In the genomic region with DNA sequence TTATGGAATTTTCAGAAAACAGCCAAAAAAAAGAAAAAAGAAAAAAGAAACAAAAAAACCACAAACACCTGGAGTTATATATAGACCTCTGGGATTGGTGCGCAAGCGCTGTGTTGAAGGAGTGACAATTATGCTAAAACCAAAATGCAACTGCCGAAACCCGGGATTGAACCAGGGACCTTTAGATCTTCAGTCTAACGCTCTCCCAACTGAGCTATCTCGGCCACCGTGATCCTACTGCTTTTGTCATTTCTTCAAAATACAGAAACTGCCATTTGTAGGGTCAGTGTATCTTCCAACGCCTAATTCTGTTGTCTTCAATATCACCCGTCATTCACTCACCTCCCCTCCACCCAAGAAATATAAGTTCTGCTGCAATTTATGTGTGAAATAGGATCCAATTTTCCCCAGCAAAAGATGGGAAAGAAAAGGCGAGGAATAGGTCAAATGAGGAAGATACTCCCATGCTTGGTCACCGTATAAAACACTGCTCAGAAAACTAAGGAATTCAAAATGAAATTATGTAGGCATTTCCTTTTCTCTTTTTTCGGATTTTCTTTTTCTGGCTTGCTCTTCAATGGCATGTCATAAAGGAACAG, we compare ENCODE assay signal across 1 cellular context.
TF ChIP-seq lines count a peak whose summit lies in the region.

No MANE protein-coding gene starts in this region.

TF ChIP-seq in K562, 482 proteins besides CTCF, POLR2A, EP300 and RAD21 (continued from another document and continues in another):
- TF ChIP-seq, protein P1, sequence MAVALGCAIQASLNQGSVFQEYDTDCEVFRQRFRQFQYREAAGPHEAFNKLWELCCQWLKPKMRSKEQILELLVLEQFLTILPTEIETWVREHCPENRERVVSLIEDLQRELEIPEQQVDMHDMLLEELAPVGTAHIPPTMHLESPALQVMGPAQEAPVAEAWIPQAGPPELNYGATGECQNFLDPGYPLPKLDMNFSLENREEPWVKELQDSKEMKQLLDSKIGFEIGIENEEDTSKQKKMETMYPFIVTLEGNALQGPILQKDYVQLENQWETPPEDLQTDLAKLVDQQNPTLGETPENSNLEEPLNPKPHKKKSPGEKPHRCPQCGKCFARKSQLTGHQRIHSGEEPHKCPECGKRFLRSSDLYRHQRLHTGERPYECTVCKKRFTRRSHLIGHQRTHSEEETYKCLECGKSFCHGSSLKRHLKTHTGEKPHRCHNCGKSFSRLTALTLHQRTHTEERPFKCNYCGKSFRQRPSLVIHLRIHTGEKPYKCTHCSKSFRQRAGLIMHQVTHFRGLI (CRISPR knock-in tag; IDR thresholded peaks at IDR 0.05), result no peak
- peak; percentile 99 for TF ChIP-seq TBP (optimal IDR thresholded peaks at IDR 0.05; ENCODE audit: low read depth, low read length)
- no peak for TF ChIP-seq ETV5 (CRISPR knock-in tag; IDR thresholded peaks at IDR 0.05; ENCODE audit: low read depth)
- no peak for TF ChIP-seq ELF2 (CRISPR knock-in tag; IDR thresholded peaks at IDR 0.05)
- TF ChIP-seq, protein P2, sequence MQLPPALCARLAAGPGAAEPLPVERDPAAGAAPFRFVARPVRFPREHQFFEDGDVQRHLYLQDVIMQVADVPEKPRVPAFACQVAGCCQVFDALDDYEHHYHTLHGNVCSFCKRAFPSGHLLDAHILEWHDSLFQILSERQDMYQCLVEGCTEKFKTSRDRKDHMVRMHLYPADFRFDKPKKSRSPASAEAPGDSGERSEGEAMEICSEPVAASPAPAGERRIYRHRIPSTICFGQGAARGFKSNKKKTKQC (CRISPR knock-in tag; IDR thresholded peaks at IDR 0.05), result no peak
- TF ChIP-seq FUS (optimal IDR thresholded peaks at IDR 0.05; ENCODE audit: low read depth, low read length), result no peak
- no peak for TF ChIP-seq ZBTB1 (CRISPR knock-in tag; IDR thresholded peaks at IDR 0.05; ENCODE audit: borderline replicate concordance, low read depth)
- TF ChIP-seq SMAD3 (CRISPR knock-in tag; conservative IDR thresholded peaks at IDR 0.05), result no peak
- TF ChIP-seq ZSCAN29 (IDR thresholded peaks at IDR 0.05), result peak; percentile 73
- TF ChIP-seq, protein P3, sequence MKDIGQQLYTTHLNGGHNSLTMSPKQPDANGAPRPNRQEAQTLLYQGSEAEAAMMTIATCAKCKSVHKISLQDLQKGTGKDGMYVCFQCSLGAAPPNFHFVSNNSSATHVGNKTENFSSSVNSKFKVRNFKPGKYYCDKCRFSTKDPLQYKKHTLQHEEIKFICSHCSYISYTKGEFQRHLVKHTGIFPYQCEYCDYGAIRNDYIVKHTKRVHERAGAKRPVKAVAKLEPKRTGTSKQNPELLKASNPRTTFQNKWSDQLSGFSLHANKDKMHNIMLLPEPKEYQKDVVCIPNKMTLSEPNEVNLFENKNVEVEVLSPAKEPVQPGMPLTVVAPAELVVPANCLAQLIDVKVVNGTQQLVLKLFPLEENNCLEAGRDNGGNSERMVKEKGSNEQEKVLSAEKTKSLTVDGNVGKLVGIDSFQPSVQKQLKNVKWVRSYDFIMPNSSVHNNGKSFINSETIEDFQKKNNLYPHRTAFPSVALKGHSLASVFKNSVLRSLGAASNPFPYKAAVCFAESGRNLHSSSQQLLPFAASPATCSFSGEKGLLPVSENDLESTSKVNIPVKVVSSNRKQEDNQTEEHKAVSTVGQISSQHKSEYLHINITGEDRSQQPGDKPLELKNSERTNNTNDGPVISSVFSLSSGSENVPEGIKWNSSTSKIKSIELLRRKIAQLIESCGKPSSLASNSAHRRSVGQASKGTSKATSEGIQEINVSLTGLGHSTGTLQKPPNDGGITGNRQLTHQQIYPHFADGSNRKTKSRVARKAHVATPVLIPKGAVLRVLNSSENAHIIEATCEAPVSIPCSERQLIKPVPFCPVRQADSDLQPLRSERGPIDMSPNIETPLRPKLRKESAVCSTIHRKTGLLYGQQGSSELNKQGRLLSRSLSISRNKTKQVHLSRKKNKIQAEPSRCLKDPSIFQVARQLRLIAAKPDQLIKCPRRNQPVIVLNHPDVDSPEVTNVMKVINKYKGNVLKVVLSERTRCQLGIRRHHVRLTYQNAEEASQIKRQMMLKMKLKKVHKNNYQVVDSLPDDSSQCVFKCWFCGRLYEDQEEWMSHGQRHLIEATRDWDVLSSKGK (CRISPR knock-in tag; IDR thresholded peaks at IDR 0.05), result no peak
- TF ChIP-seq KAT7 (CRISPR knock-in tag; IDR thresholded peaks at IDR 0.05; ENCODE audit: borderline replicate concordance), result no peak
- TF ChIP-seq, protein P4, sequence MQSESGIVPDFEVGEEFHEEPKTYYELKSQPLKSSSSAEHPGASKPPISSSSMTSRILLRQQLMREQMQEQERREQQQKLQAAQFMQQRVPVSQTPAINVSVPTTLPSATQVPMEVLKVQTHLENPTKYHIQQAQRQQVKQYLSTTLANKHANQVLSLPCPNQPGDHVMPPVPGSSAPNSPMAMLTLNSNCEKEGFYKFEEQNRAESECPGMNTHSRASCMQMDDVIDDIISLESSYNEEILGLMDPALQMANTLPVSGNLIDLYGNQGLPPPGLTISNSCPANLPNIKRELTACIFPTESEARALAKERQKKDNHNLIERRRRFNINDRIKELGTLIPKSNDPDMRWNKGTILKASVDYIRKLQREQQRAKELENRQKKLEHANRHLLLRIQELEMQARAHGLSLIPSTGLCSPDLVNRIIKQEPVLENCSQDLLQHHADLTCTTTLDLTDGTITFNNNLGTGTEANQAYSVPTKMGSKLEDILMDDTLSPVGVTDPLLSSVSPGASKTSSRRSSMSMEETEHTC (IDR thresholded peaks at IDR 0.05), result 0 out of 2 replicates have a peak, but pooled peaks have one; percentile 19
- peak; percentile 9; the same call in 1 of the 2 replicates for TF ChIP-seq ESRRA (IDR thresholded peaks at IDR 0.05; ENCODE audit: borderline replicate concordance, low read depth)
- TF ChIP-seq ZNF551 (CRISPR knock-in tag; IDR thresholded peaks at IDR 0.05), result no peak
- TF ChIP-seq CBX2 (IDR thresholded peaks at IDR 0.05; ENCODE audit: insufficient read depth, low read length, poor library complexity, severe bottlenecking), result no peak
- TF ChIP-seq ZNF668 (CRISPR knock-in tag; IDR thresholded peaks at IDR 0.05), result no peak
- TF ChIP-seq CBX1 (IDR thresholded peaks at IDR 0.05; ENCODE audit: low read depth), result no peak; the same call in 1 of the 2 replicates
- TF ChIP-seq HNRNPK (IDR thresholded peaks at IDR 0.05; ENCODE audit: low read depth, low read length, poor library complexity, severe bottlenecking), result no peak
- TF ChIP-seq, protein P5, sequence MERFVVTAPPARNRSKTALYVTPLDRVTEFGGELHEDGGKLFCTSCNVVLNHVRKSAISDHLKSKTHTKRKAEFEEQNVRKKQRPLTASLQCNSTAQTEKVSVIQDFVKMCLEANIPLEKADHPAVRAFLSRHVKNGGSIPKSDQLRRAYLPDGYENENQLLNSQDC (CRISPR knock-in tag; IDR thresholded peaks at IDR 0.05), result peak; percentile 24; the same call in 1 of the 2 replicates
- TF ChIP-seq, protein P6, sequence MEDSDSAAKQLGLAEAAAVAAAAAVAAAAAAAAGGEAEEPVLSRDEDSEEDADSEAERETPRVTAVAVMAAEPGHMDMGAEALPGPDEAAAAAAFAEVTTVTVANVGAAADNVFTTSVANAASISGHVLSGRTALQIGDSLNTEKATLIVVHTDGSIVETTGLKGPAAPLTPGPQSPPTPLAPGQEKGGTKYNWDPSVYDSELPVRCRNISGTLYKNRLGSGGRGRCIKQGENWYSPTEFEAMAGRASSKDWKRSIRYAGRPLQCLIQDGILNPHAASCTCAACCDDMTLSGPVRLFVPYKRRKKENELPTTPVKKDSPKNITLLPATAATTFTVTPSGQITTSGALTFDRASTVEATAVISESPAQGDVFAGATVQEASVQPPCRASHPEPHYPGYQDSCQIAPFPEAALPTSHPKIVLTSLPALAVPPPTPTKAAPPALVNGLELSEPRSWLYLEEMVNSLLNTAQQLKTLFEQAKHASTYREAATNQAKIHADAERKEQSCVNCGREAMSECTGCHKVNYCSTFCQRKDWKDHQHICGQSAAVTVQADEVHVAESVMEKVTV (CRISPR knock-in tag; IDR thresholded peaks at IDR 0.05), result peak; percentile 4; the same call in 1 of the 2 replicates
- TF ChIP-seq, protein P7, sequence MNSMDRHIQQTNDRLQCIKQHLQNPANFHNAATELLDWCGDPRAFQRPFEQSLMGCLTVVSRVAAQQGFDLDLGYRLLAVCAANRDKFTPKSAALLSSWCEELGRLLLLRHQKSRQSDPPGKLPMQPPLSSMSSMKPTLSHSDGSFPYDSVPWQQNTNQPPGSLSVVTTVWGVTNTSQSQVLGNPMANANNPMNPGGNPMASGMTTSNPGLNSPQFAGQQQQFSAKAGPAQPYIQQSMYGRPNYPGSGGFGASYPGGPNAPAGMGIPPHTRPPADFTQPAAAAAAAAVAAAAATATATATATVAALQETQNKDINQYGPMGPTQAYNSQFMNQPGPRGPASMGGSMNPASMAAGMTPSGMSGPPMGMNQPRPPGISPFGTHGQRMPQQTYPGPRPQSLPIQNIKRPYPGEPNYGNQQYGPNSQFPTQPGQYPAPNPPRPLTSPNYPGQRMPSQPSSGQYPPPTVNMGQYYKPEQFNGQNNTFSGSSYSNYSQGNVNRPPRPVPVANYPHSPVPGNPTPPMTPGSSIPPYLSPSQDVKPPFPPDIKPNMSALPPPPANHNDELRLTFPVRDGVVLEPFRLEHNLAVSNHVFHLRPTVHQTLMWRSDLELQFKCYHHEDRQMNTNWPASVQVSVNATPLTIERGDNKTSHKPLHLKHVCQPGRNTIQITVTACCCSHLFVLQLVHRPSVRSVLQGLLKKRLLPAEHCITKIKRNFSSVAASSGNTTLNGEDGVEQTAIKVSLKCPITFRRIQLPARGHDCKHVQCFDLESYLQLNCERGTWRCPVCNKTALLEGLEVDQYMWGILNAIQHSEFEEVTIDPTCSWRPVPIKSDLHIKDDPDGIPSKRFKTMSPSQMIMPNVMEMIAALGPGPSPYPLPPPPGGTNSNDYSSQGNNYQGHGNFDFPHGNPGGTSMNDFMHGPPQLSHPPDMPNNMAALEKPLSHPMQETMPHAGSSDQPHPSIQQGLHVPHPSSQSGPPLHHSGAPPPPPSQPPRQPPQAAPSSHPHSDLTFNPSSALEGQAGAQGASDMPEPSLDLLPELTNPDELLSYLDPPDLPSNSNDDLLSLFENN (IDR thresholded peaks at IDR 0.05; ENCODE audit: low read depth in 2 of 2, low read length in 2 of 2), result no peak
- TF ChIP-seq NEUROD1 (IDR thresholded peaks at IDR 0.05; ENCODE audit: borderline replicate concordance, low read depth, low read length, partially characterized antibody), result peak; percentile 49
- TF ChIP-seq, protein P8, sequence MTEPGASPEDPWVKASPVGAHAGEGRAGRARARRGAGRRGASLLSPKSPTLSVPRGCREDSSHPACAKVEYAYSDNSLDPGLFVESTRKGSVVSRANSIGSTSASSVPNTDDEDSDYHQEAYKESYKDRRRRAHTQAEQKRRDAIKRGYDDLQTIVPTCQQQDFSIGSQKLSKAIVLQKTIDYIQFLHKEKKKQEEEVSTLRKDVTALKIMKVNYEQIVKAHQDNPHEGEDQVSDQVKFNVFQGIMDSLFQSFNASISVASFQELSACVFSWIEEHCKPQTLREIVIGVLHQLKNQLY (CRISPR knock-in tag; conservative IDR thresholded peaks at IDR 0.05), result no peak
- TF ChIP-seq NFE2L1 (tag; IDR thresholded peaks at IDR 0.05; ENCODE audit: borderline replicate concordance, low read depth), result no peak
- TF ChIP-seq TEAD1 (CRISPR knock-in tag; IDR thresholded peaks at IDR 0.05), result 0 out of 4 replicates have a peak, but pooled peaks of 1 of the 2 experiments have one; percentile 32
- TF ChIP-seq OTX1 (CRISPR knock-in tag; IDR thresholded peaks at IDR 0.05), result no peak
- TF ChIP-seq, protein P9, sequence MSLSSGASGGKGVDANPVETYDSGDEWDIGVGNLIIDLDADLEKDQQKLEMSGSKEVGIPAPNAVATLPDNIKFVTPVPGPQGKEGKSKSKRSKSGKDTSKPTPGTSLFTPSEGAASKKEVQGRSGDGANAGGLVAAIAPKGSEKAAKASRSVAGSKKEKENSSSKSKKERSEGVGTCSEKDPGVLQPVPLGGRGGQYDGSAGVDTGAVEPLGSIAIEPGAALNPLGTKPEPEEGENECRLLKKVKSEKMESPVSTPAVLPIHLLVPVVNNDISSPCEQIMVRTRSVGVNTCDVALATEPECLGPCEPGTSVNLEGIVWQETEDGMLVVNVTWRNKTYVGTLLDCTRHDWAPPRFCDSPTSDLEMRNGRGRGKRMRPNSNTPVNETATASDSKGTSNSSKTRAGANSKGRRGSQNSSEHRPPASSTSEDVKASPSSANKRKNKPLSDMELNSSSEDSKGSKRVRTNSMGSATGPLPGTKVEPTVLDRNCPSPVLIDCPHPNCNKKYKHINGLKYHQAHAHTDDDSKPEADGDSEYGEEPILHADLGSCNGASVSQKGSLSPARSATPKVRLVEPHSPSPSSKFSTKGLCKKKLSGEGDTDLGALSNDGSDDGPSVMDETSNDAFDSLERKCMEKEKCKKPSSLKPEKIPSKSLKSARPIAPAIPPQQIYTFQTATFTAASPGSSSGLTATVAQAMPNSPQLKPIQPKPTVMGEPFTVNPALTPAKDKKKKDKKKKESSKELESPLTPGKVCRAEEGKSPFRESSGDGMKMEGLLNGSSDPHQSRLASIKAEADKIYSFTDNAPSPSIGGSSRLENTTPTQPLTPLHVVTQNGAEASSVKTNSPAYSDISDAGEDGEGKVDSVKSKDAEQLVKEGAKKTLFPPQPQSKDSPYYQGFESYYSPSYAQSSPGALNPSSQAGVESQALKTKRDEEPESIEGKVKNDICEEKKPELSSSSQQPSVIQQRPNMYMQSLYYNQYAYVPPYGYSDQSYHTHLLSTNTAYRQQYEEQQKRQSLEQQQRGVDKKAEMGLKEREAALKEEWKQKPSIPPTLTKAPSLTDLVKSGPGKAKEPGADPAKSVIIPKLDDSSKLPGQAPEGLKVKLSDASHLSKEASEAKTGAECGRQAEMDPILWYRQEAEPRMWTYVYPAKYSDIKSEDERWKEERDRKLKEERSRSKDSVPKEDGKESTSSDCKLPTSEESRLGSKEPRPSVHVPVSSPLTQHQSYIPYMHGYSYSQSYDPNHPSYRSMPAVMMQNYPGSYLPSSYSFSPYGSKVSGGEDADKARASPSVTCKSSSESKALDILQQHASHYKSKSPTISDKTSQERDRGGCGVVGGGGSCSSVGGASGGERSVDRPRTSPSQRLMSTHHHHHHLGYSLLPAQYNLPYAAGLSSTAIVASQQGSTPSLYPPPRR (CRISPR knock-in tag; IDR thresholded peaks at IDR 0.05; ENCODE audit: borderline replicate concordance), result peak; percentile 16; the same call in 1 of the 2 replicates
- TF ChIP-seq, protein P10, sequence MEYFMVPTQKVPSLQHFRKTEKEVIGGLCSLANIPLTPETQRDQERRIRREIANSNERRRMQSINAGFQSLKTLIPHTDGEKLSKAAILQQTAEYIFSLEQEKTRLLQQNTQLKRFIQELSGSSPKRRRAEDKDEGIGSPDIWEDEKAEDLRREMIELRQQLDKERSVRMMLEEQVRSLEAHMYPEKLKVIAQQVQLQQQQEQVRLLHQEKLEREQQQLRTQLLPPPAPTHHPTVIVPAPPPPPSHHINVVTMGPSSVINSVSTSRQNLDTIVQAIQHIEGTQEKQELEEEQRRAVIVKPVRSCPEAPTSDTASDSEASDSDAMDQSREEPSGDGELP (CRISPR knock-in tag; IDR thresholded peaks at IDR 0.05; ENCODE audit: borderline replicate concordance), result no peak
- no peak for TF ChIP-seq MIER1 (IDR thresholded peaks at IDR 0.05; ENCODE audit: low read depth)
- no peak for TF ChIP-seq ZFP1 (CRISPR knock-in tag; IDR thresholded peaks at IDR 0.05)
- TF ChIP-seq ILF3 (IDR thresholded peaks at IDR 0.05; ENCODE audit: borderline replicate concordance), result no peak
- no peak for TF ChIP-seq CREBBP (IDR thresholded peaks at IDR 0.05; ENCODE audit: low read depth, low read length)
- peak; percentile 20; the same call in 1 of the 2 replicates for TF ChIP-seq ARID1B (IDR thresholded peaks at IDR 0.05)
- no peak for TF ChIP-seq DDX20 (tag; IDR thresholded peaks at IDR 0.05; ENCODE audit: low read depth)
- no peak for TF ChIP-seq HMGN3 (IDR thresholded peaks at IDR 0.05; ENCODE audit: borderline replicate concordance, extremely low read depth, insufficient read length, low read depth, low read length)
- TF ChIP-seq RB1 (IDR thresholded peaks at IDR 0.05; ENCODE audit: low read depth), result peak; percentile 77
- TF ChIP-seq ZNF124 (CRISPR knock-in tag; IDR thresholded peaks at IDR 0.05), result no peak
- TF ChIP-seq ZNF239 (CRISPR knock-in tag; IDR thresholded peaks at IDR 0.05), result no peak
- TF ChIP-seq ZNF445 (CRISPR knock-in tag; IDR thresholded peaks at IDR 0.05; ENCODE audit: low read depth), result no peak
- TF ChIP-seq TAF7 (tag; IDR thresholded peaks at IDR 0.05), result no peak
